In the genomic region with DNA sequence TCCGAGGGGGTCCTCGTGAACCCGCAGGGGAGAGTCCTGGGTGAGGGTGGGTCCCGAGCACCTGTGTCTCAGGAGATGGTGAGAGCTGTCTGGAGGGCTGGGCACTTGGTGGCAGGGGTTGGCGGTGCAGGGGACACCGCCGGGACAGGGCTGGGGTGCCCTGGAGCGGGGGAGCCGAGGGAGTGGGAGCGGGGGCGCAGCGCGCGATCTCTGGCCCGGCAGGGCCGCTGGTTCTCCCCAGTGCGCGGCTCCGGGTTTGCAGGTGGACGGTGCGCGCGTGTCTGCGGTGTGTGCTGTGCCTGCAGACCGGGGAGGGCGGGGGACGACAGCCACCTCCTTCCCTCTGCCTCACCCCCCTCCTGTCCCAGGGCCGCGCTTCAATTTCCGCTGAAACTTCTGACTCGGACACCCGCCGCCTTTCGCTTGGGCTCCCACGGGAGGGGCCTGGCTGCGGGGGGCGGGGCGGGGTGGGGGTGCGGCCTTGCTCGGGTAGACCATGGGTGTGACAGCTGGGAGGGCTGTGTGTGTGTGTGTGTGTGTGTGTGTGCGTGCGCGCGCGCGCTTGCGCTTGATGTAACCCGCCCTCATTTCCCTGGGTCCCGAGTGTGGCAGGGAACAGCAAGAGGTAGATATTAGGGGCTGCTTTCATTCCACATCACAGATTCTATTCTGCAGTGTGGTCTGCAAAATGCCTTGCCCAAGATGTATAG, we compare ENCODE assay signal across 2 cellular contexts.
TF ChIP-seq lines count a peak whose summit lies in the region.

No MANE protein-coding gene starts in this region.

TF ChIP-seq in HEK293T, 16 proteins besides CTCF, POLR2A, EP300 and RAD21:
- no peak for TF ChIP-seq SP1 (IDR thresholded peaks at IDR 0.05)
- no peak for TF ChIP-seq LEF1 (IDR thresholded peaks at IDR 0.05; ENCODE audit: borderline replicate concordance)
- TF ChIP-seq HDGF (IDR thresholded peaks at IDR 0.05; ENCODE audit: borderline replicate concordance): no peak
- no peak for TF ChIP-seq CTBP1 (IDR thresholded peaks at IDR 0.05; ENCODE audit: borderline replicate concordance)

TF ChIP-seq in K562, 482 proteins besides CTCF, POLR2A, EP300 and RAD21 (continues in another document):
- TF ChIP-seq MLX (CRISPR knock-in tag; conservative IDR thresholded peaks at IDR 0.05) (peak in 1 of 2 experiments; percentile 43; a peak in 1 of 4 replicates), DMBX1 (CRISPR knock-in tag; IDR thresholded peaks at IDR 0.05; ENCODE audit: borderline replicate concordance) (no peak; the same call in 1 of the 2 replicates), CHD7 (IDR thresholded peaks at IDR 0.05; ENCODE audit: low read depth, low read length) (no peak), GTF3C2 (IDR thresholded peaks at IDR 0.05; ENCODE audit: borderline replicate concordance, extremely low read depth, insufficient read length) (no peak), TFAP4 (CRISPR knock-in tag; IDR thresholded peaks at IDR 0.05; ENCODE audit: borderline replicate concordance) (peak; percentile 92), XRCC4 (IDR thresholded peaks at IDR 0.05; ENCODE audit: extremely low read depth, insufficient read depth, insufficient read length) (no peak), LCOR (CRISPR knock-in tag; IDR thresholded peaks at IDR 0.05) (no peak), BACH1 (tag; IDR thresholded peaks at IDR 0.05) (no peak), SRF (CRISPR knock-in tag; IDR thresholded peaks at IDR 0.05) (peak in 1 of 2 experiments; percentile 69; a peak in 2 of 4 replicates), SMC3 (conservative IDR thresholded peaks at IDR 0.05; ENCODE audit: insufficient read depth, low read depth, low read length) (no peak), ZNF134 (CRISPR knock-in tag; conservative IDR thresholded peaks at IDR 0.05) (no peak), ZNF76 (CRISPR knock-in tag; IDR thresholded peaks at IDR 0.05; ENCODE audit: borderline replicate concordance) (no peak), CBFA2T3 (IDR thresholded peaks at IDR 0.05) (no peak), ZNF695 (CRISPR knock-in tag; IDR thresholded peaks at IDR 0.05) (no peak), POLR2G (IDR thresholded peaks at IDR 0.05; ENCODE audit: low read depth, low read length) (peak; percentile 94), SMARCB1 (IDR thresholded peaks at IDR 0.05; ENCODE audit: insufficient read length, low read depth) (no peak), ZNF586 (CRISPR knock-in tag; conservative IDR thresholded peaks at IDR 0.05) (no peak), RBFOX2 (IDR thresholded peaks at IDR 0.05; ENCODE audit: low read depth, low read length) (peak; percentile 85)
- TF ChIP-seq, protein P1, sequence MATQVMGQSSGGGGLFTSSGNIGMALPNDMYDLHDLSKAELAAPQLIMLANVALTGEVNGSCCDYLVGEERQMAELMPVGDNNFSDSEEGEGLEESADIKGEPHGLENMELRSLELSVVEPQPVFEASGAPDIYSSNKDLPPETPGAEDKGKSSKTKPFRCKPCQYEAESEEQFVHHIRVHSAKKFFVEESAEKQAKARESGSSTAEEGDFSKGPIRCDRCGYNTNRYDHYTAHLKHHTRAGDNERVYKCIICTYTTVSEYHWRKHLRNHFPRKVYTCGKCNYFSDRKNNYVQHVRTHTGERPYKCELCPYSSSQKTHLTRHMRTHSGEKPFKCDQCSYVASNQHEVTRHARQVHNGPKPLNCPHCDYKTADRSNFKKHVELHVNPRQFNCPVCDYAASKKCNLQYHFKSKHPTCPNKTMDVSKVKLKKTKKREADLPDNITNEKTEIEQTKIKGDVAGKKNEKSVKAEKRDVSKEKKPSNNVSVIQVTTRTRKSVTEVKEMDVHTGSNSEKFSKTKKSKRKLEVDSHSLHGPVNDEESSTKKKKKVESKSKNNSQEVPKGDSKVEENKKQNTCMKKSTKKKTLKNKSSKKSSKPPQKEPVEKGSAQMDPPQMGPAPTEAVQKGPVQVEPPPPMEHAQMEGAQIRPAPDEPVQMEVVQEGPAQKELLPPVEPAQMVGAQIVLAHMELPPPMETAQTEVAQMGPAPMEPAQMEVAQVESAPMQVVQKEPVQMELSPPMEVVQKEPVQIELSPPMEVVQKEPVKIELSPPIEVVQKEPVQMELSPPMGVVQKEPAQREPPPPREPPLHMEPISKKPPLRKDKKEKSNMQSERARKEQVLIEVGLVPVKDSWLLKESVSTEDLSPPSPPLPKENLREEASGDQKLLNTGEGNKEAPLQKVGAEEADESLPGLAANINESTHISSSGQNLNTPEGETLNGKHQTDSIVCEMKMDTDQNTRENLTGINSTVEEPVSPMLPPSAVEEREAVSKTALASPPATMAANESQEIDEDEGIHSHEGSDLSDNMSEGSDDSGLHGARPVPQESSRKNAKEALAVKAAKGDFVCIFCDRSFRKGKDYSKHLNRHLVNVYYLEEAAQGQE (CRISPR knock-in tag; IDR thresholded peaks at IDR 0.05; ENCODE audit: low read depth): peak; percentile 77
- TF ChIP-seq, protein P2, sequence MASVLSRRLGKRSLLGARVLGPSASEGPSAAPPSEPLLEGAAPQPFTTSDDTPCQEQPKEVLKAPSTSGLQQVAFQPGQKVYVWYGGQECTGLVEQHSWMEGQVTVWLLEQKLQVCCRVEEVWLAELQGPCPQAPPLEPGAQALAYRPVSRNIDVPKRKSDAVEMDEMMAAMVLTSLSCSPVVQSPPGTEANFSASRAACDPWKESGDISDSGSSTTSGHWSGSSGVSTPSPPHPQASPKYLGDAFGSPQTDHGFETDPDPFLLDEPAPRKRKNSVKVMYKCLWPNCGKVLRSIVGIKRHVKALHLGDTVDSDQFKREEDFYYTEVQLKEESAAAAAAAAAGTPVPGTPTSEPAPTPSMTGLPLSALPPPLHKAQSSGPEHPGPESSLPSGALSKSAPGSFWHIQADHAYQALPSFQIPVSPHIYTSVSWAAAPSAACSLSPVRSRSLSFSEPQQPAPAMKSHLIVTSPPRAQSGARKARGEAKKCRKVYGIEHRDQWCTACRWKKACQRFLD (CRISPR knock-in tag; IDR thresholded peaks at IDR 0.05): peak; percentile 50; the same call in 1 of the 2 replicates
- TF ChIP-seq, protein P3, sequence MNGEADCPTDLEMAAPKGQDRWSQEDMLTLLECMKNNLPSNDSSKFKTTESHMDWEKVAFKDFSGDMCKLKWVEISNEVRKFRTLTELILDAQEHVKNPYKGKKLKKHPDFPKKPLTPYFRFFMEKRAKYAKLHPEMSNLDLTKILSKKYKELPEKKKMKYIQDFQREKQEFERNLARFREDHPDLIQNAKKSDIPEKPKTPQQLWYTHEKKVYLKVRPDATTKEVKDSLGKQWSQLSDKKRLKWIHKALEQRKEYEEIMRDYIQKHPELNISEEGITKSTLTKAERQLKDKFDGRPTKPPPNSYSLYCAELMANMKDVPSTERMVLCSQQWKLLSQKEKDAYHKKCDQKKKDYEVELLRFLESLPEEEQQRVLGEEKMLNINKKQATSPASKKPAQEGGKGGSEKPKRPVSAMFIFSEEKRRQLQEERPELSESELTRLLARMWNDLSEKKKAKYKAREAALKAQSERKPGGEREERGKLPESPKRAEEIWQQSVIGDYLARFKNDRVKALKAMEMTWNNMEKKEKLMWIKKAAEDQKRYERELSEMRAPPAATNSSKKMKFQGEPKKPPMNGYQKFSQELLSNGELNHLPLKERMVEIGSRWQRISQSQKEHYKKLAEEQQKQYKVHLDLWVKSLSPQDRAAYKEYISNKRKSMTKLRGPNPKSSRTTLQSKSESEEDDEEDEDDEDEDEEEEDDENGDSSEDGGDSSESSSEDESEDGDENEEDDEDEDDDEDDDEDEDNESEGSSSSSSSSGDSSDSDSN (IDR thresholded peaks at IDR 0.05; ENCODE audit: borderline replicate concordance in 1 of 2, low read depth in 2 of 2, low read length in 2 of 2): peak; percentile 74 to 78; a peak in 3 of 4 replicates
